28 cellular contexts compared by ENCODE assay signal in the genomic region with DNA sequence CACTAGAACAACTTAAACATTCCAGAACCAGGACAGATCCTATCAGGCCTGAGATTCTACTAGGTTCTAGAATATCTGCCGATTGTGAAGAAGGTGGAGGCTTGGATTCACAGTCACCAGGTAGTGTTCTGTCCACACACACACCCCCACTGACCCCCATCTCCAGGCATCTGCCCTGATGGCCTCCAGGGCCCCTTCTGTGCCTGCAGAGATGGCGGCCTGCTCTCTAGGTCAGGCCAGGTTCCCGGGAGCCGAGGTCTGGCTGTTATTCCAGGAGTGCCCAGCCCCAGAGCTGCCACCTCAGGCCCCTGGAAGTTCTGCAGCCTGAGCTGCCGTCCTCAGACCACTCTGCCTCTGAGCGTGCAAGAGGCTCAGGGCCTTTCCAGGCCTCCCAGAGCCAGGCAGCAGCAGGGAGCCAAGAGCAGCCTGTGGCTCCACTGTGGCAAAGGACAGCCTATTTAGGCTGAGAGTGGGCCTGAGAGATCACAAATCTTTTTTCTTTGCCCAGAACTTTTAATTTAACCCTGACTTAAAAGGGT.
DNase-seq lines count a peak whose midpoint lies in the region; ATAC-seq, FAIRE-seq and TF ChIP-seq lines count a peak whose summit lies in the region.
"Had no signal": no experiment of that assay in that cellular context is flagged by ENCODE, and none has a peak within 500 bp of the region (broad histone marks: within the 10 kb centered on the region; RNA-seq: fewer than 3 reads in every experiment).

No MANE protein-coding gene starts in this region.

- TF ChIP-seq RAD21 in A549 (conservative IDR thresholded peaks at IDR 0.05 in 1 of 2, IDR thresholded peaks at IDR 0.05 in 1 of 2): no peak
- TF ChIP-seq RAD21 in GM12878 (IDR thresholded peaks at IDR 0.05; ENCODE audit: insufficient read depth, low read depth, low read length): no peak

- no peak overlapping the region for H3K23ac ChIP-seq in mesenchymal stem cell (ENCODE audit: low read length in 2 of 2)

- in situ Hi-C loops in GM12878 (cut with MboI): no loop called here

- H3K9ac ChIP-seq in HUES48 (ENCODE audit: low read depth, low read length): no peak overlapping the region
- no peak overlapping the region for H3K9ac ChIP-seq in GM12878 (ENCODE audit: control insufficient read depth, insufficient read depth, low read length)
- H3K9ac ChIP-seq in mesenchymal stem cell (ENCODE audit: low read length): no peak overlapping the region

- H2AFZ ChIP-seq in GM12878 (ENCODE audit: control insufficient read depth, low read depth, low read length) (no peak overlapping the region), mesenchymal stem cell (ENCODE audit: low read depth, low read length) (peak overlapping the region; percentile 0)

- TF ChIP-seq CTCF in A549 (IDR thresholded peaks at IDR 0.05) (no peak), GM12878 (IDR thresholded peaks at IDR 0.05 in 2 of 3, conservative IDR thresholded peaks at IDR 0.05 in 1 of 3; ENCODE audit: control insufficient read depth in 2 of 3, extremely low read depth in 1 of 3, insufficient read depth in 1 of 3, low read depth in 3 of 3, low read length in 3 of 3) (no peak)

- H2BK15ac ChIP-seq in mesenchymal stem cell (ENCODE audit: low read depth, poor library complexity, severe bottlenecking): no peak overlapping the region

- peaks cover 21% of the 10 kb centered on the region for H3K4me1 ChIP-seq in A549
- H3K4me1 ChIP-seq in HUES48 (ENCODE audit: control insufficient read depth, insufficient read depth, low read length): 0 out of 2 replicates have a peak, but pooled peaks cover 10% of the 10 kb centered on the region
- no peaks in the 10 kb centered on the region for H3K4me1 ChIP-seq in GM12878 (ENCODE audit: control insufficient read depth, insufficient read depth, low read length)
- peaks cover 41% of the 10 kb centered on the region for H3K4me1 ChIP-seq in mesenchymal stem cell (ENCODE audit: control insufficient read depth, insufficient read depth, low read depth, low read length)

- SMC1A ChIA-PET in GM12878 (lab: Charles Lee; ENCODE audit: uncharacterized antibody, unreplicated experiment): interaction anchor here (1.4 to 1.5 kb wide), 2 partner anchors 232 to 237 kb away, joined by 3 to 5 read pairs; no protein-coding TSS in a partner anchor

- TF ChIP-seq POLR2A in A549 (IDR thresholded peaks at IDR 0.05; ENCODE audit: low read length): no peak
- no peak for TF ChIP-seq POLR2A in GM12878 (IDR thresholded peaks at IDR 0.05; ENCODE audit: low read depth, low read length)

- no peaks in the 10 kb centered on the region for H3K9me3 ChIP-seq in A549
- no peaks in the 10 kb centered on the region for H3K9me3 ChIP-seq in HUES48 (ENCODE audit: control insufficient read depth, insufficient read depth, low read length)
- no peaks in the 10 kb centered on the region for H3K9me3 ChIP-seq in GM12878 (replicated peaks; ENCODE audit: control insufficient read depth, insufficient read depth, low read length)
- H3K9me3 ChIP-seq in mesenchymal stem cell (ENCODE audit: control insufficient read depth, low read length): no peaks in the 10 kb centered on the region
- H3K9me3 ChIP-seq: left ventricle myocardium inferior, SJCRH30, upper lobe of left lung had no signal

- H3K4me3 ChIP-seq in A549: no peak overlapping the region
- H3K4me3 ChIP-seq in HUES48 (ENCODE audit: low read depth, low read length): no peak overlapping the region
- H3K4me3 ChIP-seq in GM12878: no peak overlapping the region
- no peak overlapping the region for H3K4me3 ChIP-seq in mesenchymal stem cell (ENCODE audit: insufficient read depth in 1 of 2, low read depth in 1 of 2, low read length in 2 of 2)
- H3K4me3 ChIP-seq: left ventricle myocardium inferior, SJCRH30, upper lobe of left lung had no signal

- TF ChIP-seq EP300 in A549 (IDR thresholded peaks at IDR 0.05) (no peak), GM12878 (IDR thresholded peaks at IDR 0.05; ENCODE audit: borderline replicate concordance in 1 of 2, control insufficient read depth in 1 of 2, low read depth in 2 of 2, low read length in 2 of 2) (no peak)

- no peak overlapping the region for H2AK5ac ChIP-seq in mesenchymal stem cell (ENCODE audit: low read length, severe bottlenecking)

- RAD21 ChIA-PET in GM12878 (lab: Charles Lee; ENCODE audit: unreplicated experiment): interaction anchor here (0.9 to 1.8 kb wide), 2 partner anchors 126 to 237 kb away, joined by 3 to 8 read pairs; no protein-coding TSS in a partner anchor

- H3K79me1 ChIP-seq in mesenchymal stem cell (replicated peaks; ENCODE audit: low read length, poor library complexity, severe bottlenecking): no peaks in the 10 kb centered on the region

- H3K27ac ChIP-seq in A549 (peak overlapping the region; percentile 22 to 86; a peak in 4 of 6 replicates), HUES48 (ENCODE audit: low read depth, low read length) (peak overlapping the region; percentile 14), GM12878 (ENCODE audit: control insufficient read depth, insufficient read depth) (no peak overlapping the region), mesenchymal stem cell (ENCODE audit: low read length, poor library complexity, severe bottlenecking) (no peak overlapping the region)
- H3K27ac ChIP-seq: HL-60, left ventricle myocardium inferior, SJCRH30, upper lobe of left lung had no signal

- H3K79me2 ChIP-seq in GM12878 (ENCODE audit: control insufficient read depth, insufficient read depth, low read length): no peaks in the 10 kb centered on the region

- intact Hi-C loops in GM12878 (cut with micrococcal nuclease; ENCODE audit: unreplicated experiment): no loop called here

- H4K8ac ChIP-seq in mesenchymal stem cell (ENCODE audit: low read length): peak overlapping the region; percentile 14

- WGBS in A549 (ENCODE audit: missing lambda C conversion rate): 78% methylated on average over 6 of the region's 6 CpGs
- WGBS in GM12878 (ENCODE audit: insufficient coverage, insufficient replicate concordance, low lambda C conversion rate, missing lambda C conversion rate): 66% methylated on average over 6 of the region's 6 CpGs
- WGBS in mesenchymal stem cell: 80% methylated on average over 6 of the region's 6 CpGs

- FAIRE-seq in A549 (lab: Jason Lieb, UNC) (no peak), GM12878 (lab: Jason Lieb, UNC) (no peak)
- FAIRE-seq: RCC 7860 had no signal

- peak overlapping the region in 1 of 2 experiments; percentile 65 for H3K18ac ChIP-seq in mesenchymal stem cell (ENCODE audit: low read depth in 1 of 2, low read length in 2 of 2)

- CTCF ChIA-PET in A549 (lab: Yijun Ruan, JAX): interaction anchor here (1.4 to 10.0 kb wide), 3 partner anchors 10 to 237 kb away, joined by 4 to 89 read pairs (median 5); no protein-coding TSS in a partner anchor
- CTCF ChIA-PET in GM12878 (lab: Yijun Ruan, JAX): interaction anchor here (0.6 to 5.3 kb wide), 2 partner anchors 126 to 237 kb away, joined by 3 to 47 read pairs; no protein-coding TSS in a partner anchor

- H3K14ac ChIP-seq in mesenchymal stem cell (ENCODE audit: low read length in 2 of 2): no peak overlapping the region

- H2BK12ac ChIP-seq in mesenchymal stem cell (ENCODE audit: low read length in 2 of 2): peak overlapping the region; percentile 14 to 19

- no peaks in the 10 kb centered on the region for H3K27me3 ChIP-seq in HUES48 (ENCODE audit: control insufficient read depth, insufficient read depth, low read length)
- H3K27me3 ChIP-seq in GM12878 (replicated peaks in 1 of 2; ENCODE audit: control insufficient read depth in 2 of 2, insufficient read depth in 2 of 2, low read length in 1 of 2): no peaks in the 10 kb centered on the region; a peak in 1 of 4 replicates
- H3K27me3 ChIP-seq in mesenchymal stem cell (ENCODE audit: control insufficient read depth in 1 of 2, insufficient read depth in 1 of 2, low read length in 2 of 2): no peaks in the 10 kb centered on the region
- H3K27me3 ChIP-seq: SJCRH30, upper lobe of left lung had no signal

- H2BK5ac ChIP-seq in mesenchymal stem cell (ENCODE audit: low read depth, low read length, poor library complexity, severe bottlenecking): no peak overlapping the region

- peak overlapping the region in 1 of 2 experiments; percentile 68 for H3K4ac ChIP-seq in mesenchymal stem cell (ENCODE audit: low read depth in 1 of 2, low read length in 2 of 2)

- no peak overlapping the region for H2BK120ac ChIP-seq in mesenchymal stem cell (ENCODE audit: low read depth, low read length)

- H3K36me3 ChIP-seq in HUES48 (ENCODE audit: control insufficient read depth, insufficient read depth, low read length) (no peaks in the 10 kb centered on the region), GM12878 (ENCODE audit: control insufficient read depth in 2 of 2, insufficient read depth in 2 of 2, low read length in 1 of 2) (no peaks in the 10 kb centered on the region), mesenchymal stem cell (ENCODE audit: control insufficient read depth in 1 of 2, insufficient read depth in 2 of 2, low read depth in 1 of 2, low read length in 2 of 2) (no peaks in the 10 kb centered on the region)
- H3K36me3 ChIP-seq: left ventricle myocardium inferior, SJCRH30, upper lobe of left lung had no signal

- peak in 1 of 2 experiments; percentile 24; a peak in 3 of 6 replicates for ATAC-seq in A549
- ATAC-seq in GM12878: peak; percentile 19; the same call in 2 of the 3 replicates
- ATAC-seq in GM19467 (IDR thresholded peaks at IDR 0.05; ENCODE audit: unreplicated experiment): no peak
- no peak for ATAC-seq in HG02938 (IDR thresholded peaks at IDR 0.05; ENCODE audit: unreplicated experiment)
- ATAC-seq: esophagus mucosa had no signal

- H4K20me1 ChIP-seq in GM12878 (ENCODE audit: control insufficient read depth, insufficient read depth): no peaks in the 10 kb centered on the region

- H3K4me2 ChIP-seq in A549: no peak overlapping the region
- no peak overlapping the region for H3K4me2 ChIP-seq in GM12878 (ENCODE audit: control insufficient read depth, insufficient read depth)
- H3K4me2 ChIP-seq in mesenchymal stem cell (ENCODE audit: low read length, poor library complexity, severe bottlenecking): no peak overlapping the region

- POLR2A ChIA-PET in A549 (lab: Yijun Ruan, JAX) (interaction anchor here (0.9 kb wide), 1 partner anchor 107 kb away, joined by 3 read pairs; the partner anchor contains the start of gene MBOAT2), GM12878 (lab: Charles Lee) (interaction anchor here (0.6 kb wide), 1 partner anchor 115 kb away, joined by 7 read pairs; no protein-coding TSS in a partner anchor)

- BruUV-seq in GM12878 (replicated peaks; lab: Mats Ljungman, UMichigan): no TSS peak

- DNase-seq in A549 (ENCODE audit: low read depth in 1 of 2, low spot score in 1 of 2) (no peak), GM12878 (ENCODE audit: low read depth, low spot score) (no peak), mesenchymal stem cell (no peak), GOT3 (lab: John Stamatoyannopoulos, UW) (no peak)
- no peak for DNase-seq in stimulated activated naive CD4-positive, alpha-beta T cell treated with Interleukin-2 at 50 U/mL for 16 hours (lab: John Stamatoyannopoulos, UW)
- DNase-seq: activated T-cell treated with anti-CD3 and anti-CD28 coated beads, Interleukin-2, amount 50 U/mL, for 48 hours; caudate nucleus; CD4-positive, CD25-positive, alpha-beta regulatory T cell; DMS79 treated with DMSO at 0.1 percent for 48 hours; GF-D8; head of caudate nucleus; Karpas-422; left ventricle myocardium inferior; naive B cell; NCI-H1417; NCI-H2029 treated with DMSO at 0.1 percent for 48 hours; NCI-H2227 treated with DMSO at 0.1 percent for 48 hours; SJCRH30; stimulated activated CD4-positive, alpha-beta T cell treated with anti-CD3 and anti-CD28 coated beads, Interleukin-15, amount 100 ng/mL, for 24 hours; stimulated activated CD4-positive, alpha-beta T cell treated with anti-CD3 and anti-CD28 coated beads, Interleukin-4, amount 100 ng/mL, for 4 hours; substantia nigra had no signal

- peak overlapping the region; percentile 19 for H4K91ac ChIP-seq in mesenchymal stem cell (ENCODE audit: low read length)

Comparison
In these comparisons a context has a peak if more than half of its experiments do, and no peak if none do; other contexts are left out.
1. H3K27ac ChIP-seq: peak in A549 (2 of 2) and HUES48 (single experiment); none in GM12878 (single experiment) and mesenchymal stem cell (single experiment).